In genomic region chrX:42934020-42934701, GRCh38 we compare ENCODE assay signal across 8 cellular contexts.
DNase-seq lines count a peak whose midpoint lies in the region; ATAC-seq and TF ChIP-seq lines count a peak whose summit lies in the region.

No MANE protein-coding gene starts in this region.

- TF ChIP-seq CTCF in GM10266 (IDR thresholded peaks at IDR 0.05; ENCODE audit: control insufficient read depth, insufficient read depth, low read depth, missing control alignments) = no peak

- POLR2A ChIA-PET in activated naive CD8-positive, alpha-beta T cell treated with anti-CD3 and anti-CD28 coated beads, Interleukin-2, amount 10 ng/mL, durations not matched to agents 7 days and 5 days (lab: Charles Lee) = interaction anchor here (1.0 to 1.4 kb wide), 2 partner anchors 9 to 10 kb away, joined by 4 read pairs; no protein-coding TSS in a partner anchor

- H3K9me3 Mint-ChIP-seq in activated naive CD8-positive, alpha-beta T cell treated with anti-CD3 and anti-CD28 coated beads, Interleukin-2, amount 10 ng/mL, durations not matched to agents 7 days and 5 days = peaks cover 2% of the 10 kb centered on the region

- H3K4me1 Mint-ChIP-seq in activated naive CD8-positive, alpha-beta T cell treated with anti-CD3 and anti-CD28 coated beads, Interleukin-2, amount 10 ng/mL, durations not matched to agents 7 days and 5 days = peaks cover 19% of the 10 kb centered on the region

- ATAC-seq in GM21381 (IDR thresholded peaks at IDR 0.05; ENCODE audit: unreplicated experiment) (peak; percentile 95), HG03521 (IDR thresholded peaks at IDR 0.05; ENCODE audit: unreplicated experiment) (peak; percentile 93)
- ATAC-seq in activated naive CD8-positive, alpha-beta T cell treated with anti-CD3 and anti-CD28 coated beads, Interleukin-2, amount 10 ng/mL, durations not matched to agents 7 days and 5 days (ENCODE audit: low read depth) = peak; percentile 94

- no peaks in the 10 kb centered on the region for H3K27me3 Mint-ChIP-seq in activated naive CD8-positive, alpha-beta T cell treated with anti-CD3 and anti-CD28 coated beads, Interleukin-2, amount 10 ng/mL, durations not matched to agents 7 days and 5 days

- peak overlapping the region; percentile 95 for H3K27ac Mint-ChIP-seq in activated naive CD8-positive, alpha-beta T cell treated with anti-CD3 and anti-CD28 coated beads, Interleukin-2, amount 10 ng/mL, durations not matched to agents 7 days and 5 days

- H3K4me3 Mint-ChIP-seq in activated naive CD8-positive, alpha-beta T cell treated with anti-CD3 and anti-CD28 coated beads, Interleukin-2, amount 10 ng/mL, durations not matched to agents 7 days and 5 days = peak overlapping the region; percentile 74

- DNase-seq in GM10266 (ENCODE audit: extremely low spot score) (peak; percentile 12), SK-N-DZ (ENCODE audit: low spot score) (no peak), SHP77 treated with DMSO at 0.1 percent for 48 hours (lab: John Stamatoyannopoulos, UW) (no peak), DMS53 treated with DMSO at 0.1 percent for 48 hours (lab: John Stamatoyannopoulos, UW; ENCODE audit: unreplicated experiment) (no peak)
- DNase-seq in activated naive CD8-positive, alpha-beta T cell treated with anti-CD3 and anti-CD28 coated beads, Interleukin-2, amount 10 ng/mL, durations not matched to agents 7 days and 5 days = peak; percentile 37
- DNase-seq in activated CD8-positive, alpha-beta memory T cell treated with anti-CD3 and anti-CD28 coated beads, Interleukin-2, amount 50 U/mL, for 4 hours = no peak

- H3K36me3 Mint-ChIP-seq in activated naive CD8-positive, alpha-beta T cell treated with anti-CD3 and anti-CD28 coated beads, Interleukin-2, amount 10 ng/mL, durations not matched to agents 7 days and 5 days = peaks cover 10% of the 10 kb centered on the region

Comparison
In these comparisons a context has a peak if more than half of its experiments do, and no peak if none do; other contexts are left out.
1. DNase-seq: peak in GM10266 (single experiment) and activated naive CD8-positive, alpha-beta T cell treated with anti-CD3 and anti-CD28 coated beads, Interleukin-2, amount 10 ng/mL, durations not matched to agents 7 days and 5 days (single experiment); none in SK-N-DZ (single experiment), SHP77 treated with DMSO at 0.1 percent for 48 hours (single experiment), DMS53 treated with DMSO at 0.1 percent for 48 hours (single experiment) and activated CD8-positive, alpha-beta memory T cell treated with anti-CD3 and anti-CD28 coated beads, Interleukin-2, amount 50 U/mL, for 4 hours (single experiment).
2. Peak in every context shown above with its lines, with median percentiles within 50 percentile points of each other: ATAC-seq.